In genomic region chr3:47384425-47384824, GRCh38 we compare ENCODE assay signal across 17 cellular contexts.
"Had no signal": no experiment of that assay in that cellular context is flagged by ENCODE, and none has a peak within 500 bp of the region (broad histone marks: within the 10 kb centered on the region; RNA-seq: fewer than 3 reads in every experiment).

No MANE protein-coding gene starts in this region.

- H3K27ac ChIP-seq: lower lobe of right lung, skin epidermis, testis, tibial artery had no signal

- H3K4me3 ChIP-seq: lower lobe of right lung, skin epidermis, spleen, testis, tibial artery, upper lobe of left lung had no signal

- H3K4me3 Mint-ChIP-seq: effector memory CD8-positive, alpha-beta T cell; nephron progenitor cell; stimulated activated memory B cell treated with anti-CD40 and anti-IgM and Interleukin-4, amounts not matched to agents 10 μg/mL and 1 μg/mL and 100 μg/mL, for 72 hours had no signal

- H3K9me3 Mint-ChIP-seq: effector memory CD8-positive, alpha-beta T cell; naive thymus-derived CD8-positive, alpha-beta T cell; nephron progenitor cell; stimulated activated memory B cell treated with anti-CD40 and anti-IgM and Interleukin-4, amounts not matched to agents 10 μg/mL and 1 μg/mL and 100 μg/mL, for 72 hours had no signal

- ATAC-seq: effector memory CD8-positive, alpha-beta T cell; left ventricle myocardium superior; naive thymus-derived CD8-positive, alpha-beta T cell; right cardiac atrium; stimulated activated memory B cell treated with anti-CD40 and anti-IgM and Interleukin-4, amounts not matched to agents 10 μg/mL and 1 μg/mL and 100 μg/mL, for 72 hours; stimulated activated naive CD8-positive, alpha-beta T cell treated with anti-CD3 and anti-CD28 coated beads, Interleukin-15, Interleukin-2, amounts not matched to agents 100 U/mL and 50 U/mL, for 24 hours had no signal

- H3K27me3 ChIP-seq: spleen, testis, tibial artery, upper lobe of left lung had no signal

- DNase-seq: cortex of kidney; effector memory CD8-positive, alpha-beta T cell; left ventricle myocardium superior; lower lobe of right lung; naive thymus-derived CD8-positive, alpha-beta T cell; nephron progenitor cell; nucleus accumbens; right cardiac atrium; spleen; stimulated activated CD4-positive, alpha-beta T cell treated with anti-CD3 and anti-CD28 coated beads, Interleukin-4, amount 100 ng/mL, for 4 hours; stimulated activated naive CD8-positive, alpha-beta T cell treated with anti-CD3 and anti-CD28 coated beads, Interleukin-15, Interleukin-2, amounts not matched to agents 100 U/mL and 50 U/mL, for 24 hours; substantia nigra; testis; tibial artery had no signal

- H3K27ac Mint-ChIP-seq: nephron progenitor cell; stimulated activated memory B cell treated with anti-CD40 and anti-IgM and Interleukin-4, amounts not matched to agents 10 μg/mL and 1 μg/mL and 100 μg/mL, for 72 hours had no signal

- H3K9me3 ChIP-seq: lower lobe of right lung, spleen, testis, tibial artery, upper lobe of left lung had no signal

- H3K27me3 Mint-ChIP-seq: effector memory CD8-positive, alpha-beta T cell; naive thymus-derived CD8-positive, alpha-beta T cell; stimulated activated memory B cell treated with anti-CD40 and anti-IgM and Interleukin-4, amounts not matched to agents 10 μg/mL and 1 μg/mL and 100 μg/mL, for 72 hours had no signal
